In genomic region chrX:102957751-102958150, GRCh38 we compare ENCODE assay signal across 19 cellular contexts. TPM values are rescaled to one million over a fixed set of nuclear protein-coding genes. Genes with fewer than 3 reads are reported as not detected.
A peak's percentile ranks its signal among the peaks of the same experiment; 100 is the strongest.
DNase-seq lines count a peak whose midpoint lies in the region; ATAC-seq, FAIRE-seq and TF ChIP-seq lines count a peak whose summit lies in the region.
"Had no signal": no experiment of that assay in that cellular context is flagged by ENCODE, and none has a peak within 500 bp of the region (broad histone marks: within the 10 kb centered on the region; RNA-seq: fewer than 3 reads in every experiment).

No MANE protein-coding gene starts in this region.

- H3K4me3 ChIP-seq in AG10803 (ENCODE audit: low read length) (no peak overlapping the region), kidney (ENCODE audit: low read length in 2 of 2) (no peak overlapping the region), left lung (no peak overlapping the region)

- no peak overlapping the region for H3K27ac ChIP-seq in kidney (ENCODE audit: low read depth in 2 of 2, low read length in 2 of 2)
- H3K27ac ChIP-seq in left lung: no peak overlapping the region
- H3K27ac ChIP-seq: C4-2B had no signal

- DNase-seq in AG10803 (ENCODE audit: low read depth): peak; percentile 11
- DNase-seq in LHCN-M2 (ENCODE audit: low read depth): peak; percentile 38
- DNase-seq in dedifferentiated amniotic fluid mesenchymal stem cell (ENCODE audit: extremely low spot score): peak; percentile 25
- no peak for DNase-seq in kidney
- DNase-seq in activated CD8-positive, alpha-beta memory T cell treated with anti-CD3 and anti-CD28 coated beads, Interleukin-2, amount 50 U/mL, for 4 hours: no peak
- DNase-seq in NCI-H2081 (lab: John Stamatoyannopoulos, UW): no peak
- DNase-seq in left lung: no peak
- DNase-seq: DMS153, MV-4-11, NCI-H1417 treated with DMSO at 0.1 percent for 48 hours, NCI-H2029 treated with DMSO at 0.1 percent for 48 hours, NCI-H510A treated with DMSO at 0.1 percent for 48 hours, NCI-H82 had no signal

- H3K36me3 ChIP-seq in kidney (ENCODE audit: control insufficient read depth in 1 of 2, insufficient read depth in 2 of 2, low read length in 2 of 2): no peaks in the 10 kb centered on the region
- H3K36me3 ChIP-seq in left lung: no peaks in the 10 kb centered on the region

- peak; percentile 29 for FAIRE-seq in kidney (lab: Jason Lieb, UNC)

- H3K4me1 ChIP-seq in kidney (ENCODE audit: control insufficient read depth in 1 of 2, insufficient read depth in 1 of 2, low read depth in 1 of 2, low read length in 2 of 2) (no peaks in the 10 kb centered on the region), left lung (no peaks in the 10 kb centered on the region)

- ATAC-seq in HG02588 (IDR thresholded peaks at IDR 0.05; ENCODE audit: unreplicated experiment) (no peak), left lung (no peak)

- H3K9me3 ChIP-seq in kidney (ENCODE audit: control insufficient read depth in 1 of 2, low read length in 2 of 2) (no peaks in the 10 kb centered on the region), left lung (no peaks in the 10 kb centered on the region)

- no peak for TF ChIP-seq CTCF in AG10803 (conservative IDR thresholded peaks at IDR 0.05; ENCODE audit: low read length)
- TF ChIP-seq CTCF in kidney (IDR thresholded peaks at IDR 0.05; ENCODE audit: borderline replicate concordance, extremely low read depth, insufficient read depth): no peak
- TF ChIP-seq CTCF in left lung (IDR thresholded peaks at IDR 0.05): no peak

- H3K9ac ChIP-seq in kidney (ENCODE audit: low read length in 2 of 2): no peak overlapping the region

- no peaks in the 10 kb centered on the region for H3K27me3 ChIP-seq in left lung

- intact Hi-C loops in kidney (cut with DNase I): loop anchor here (10.0 kb wide), 1 partner anchor 217 kb away; no protein-coding TSS in a partner anchor
- intact Hi-C loops in left lung (cut with DNase I): loop anchor here in 1 of 2 donors (10.0 kb wide), 1 partner anchor 217 kb away; no protein-coding TSS in a partner anchor

RNA-seq across cellular contexts. Expression of gene RAB40AL, which starts 20.7 kb away (rescaled TPM):
- total RNA-seq in LHCN-M2 (2014; rRNA removed): not detected in 2 replicates
- polyA plus RNA-seq in LHCN-M2 (2012): 0.12 TPM
- total RNA-seq in kidney: 1.1 TPM
- not detected for polyA plus RNA-seq in kidney (ENCODE audit: insufficient read depth, low read depth, low replicate concordance)
- under 1 TPM; 0.58 to 0.99 TPM for total RNA-seq in left lung
- total RNA-seq: A172, H4, SK-MEL-5 had no signal
- polyA plus RNA-seq: IgD-negative memory B cell had no signal

Comparison
In these comparisons a context has a peak if more than half of its experiments do, and no peak if none do; other contexts are left out.
1. DNase-seq: peak in AG10803 (single experiment), LHCN-M2 (single experiment) and dedifferentiated amniotic fluid mesenchymal stem cell (single experiment); none in kidney (single experiment), activated CD8-positive, alpha-beta memory T cell treated with anti-CD3 and anti-CD28 coated beads, Interleukin-2, amount 50 U/mL, for 4 hours (single experiment), NCI-H2081 (0 of 2) and left lung (0 of 2).